In genomic region chr1:109910963-109911798, GRCh38 we compare ENCODE assay signal across 8 cellular contexts. TPM values are rescaled to one million over a fixed set of nuclear protein-coding genes. Genes with fewer than 3 reads are reported as not detected.
DNase-seq lines count a peak whose midpoint lies in the region; FAIRE-seq and TF ChIP-seq lines count a peak whose summit lies in the region.

No MANE protein-coding gene starts in this region.

- H3K27me3 ChIP-seq in NT2/D1 (ENCODE audit: insufficient read depth, insufficient read length) (peaks cover 42% of the 10 kb centered on the region), brain microvascular endothelial cell (replicated peaks) (no peaks in the 10 kb centered on the region), liver (ENCODE audit: control insufficient read depth in 4 of 4, insufficient read depth in 4 of 4, low read length in 3 of 4) (no peaks in the 10 kb centered on the region), testis (no peaks in the 10 kb centered on the region)

- H3K4me3 ChIP-seq in NT2/D1 (ENCODE audit: insufficient read length, low read depth) (peak overlapping the region; percentile 78), brain microvascular endothelial cell (ENCODE audit: low read depth, low read length) (peak overlapping the region; percentile 80), liver (ENCODE audit: low read depth in 1 of 3, low read length in 3 of 3) (peak overlapping the region; percentile 68 to 81 (median 79)), testis (peak overlapping the region; percentile 69 to 71)

- H3K36me3 ChIP-seq in NT2/D1 (ENCODE audit: insufficient read depth, insufficient read length, low read length) (peaks cover 34% of the 10 kb centered on the region), brain microvascular endothelial cell (replicated peaks) (no peaks in the 10 kb centered on the region), liver (ENCODE audit: control insufficient read depth in 4 of 4, insufficient read depth in 3 of 4, low read depth in 1 of 4, low read length in 3 of 4) (peaks cover 0 to 11% (median 6%) of the 10 kb centered on the region in 4 donors), testis (ENCODE audit: low read depth, missing control alignments) (no peaks in the 10 kb centered on the region)

- in situ Hi-C loops in brain microvascular endothelial cell (cut with HindIII; ENCODE audit: low pct_ligation_motif_present, low sequenced_read_pairs): no loop called here

- H3K9me3 ChIP-seq in NT2/D1 (ENCODE audit: insufficient read depth, low read length) (no peaks in the 10 kb centered on the region), liver (ENCODE audit: control insufficient read depth in 4 of 4, low read length in 3 of 4) (no peaks in the 10 kb centered on the region), testis (no peaks in the 10 kb centered on the region)

- peak overlapping the region; percentile 39 for H3K27ac ChIP-seq in brain microvascular endothelial cell
- H3K27ac ChIP-seq in liver (ENCODE audit: low read depth in 1 of 2, low read length in 2 of 2): peak overlapping the region; percentile 49 to 52
- peak overlapping the region; percentile 63 to 83 for H3K27ac ChIP-seq in testis

- peaks cover 12% of the 10 kb centered on the region for H3K4me1 ChIP-seq in NT2/D1 (ENCODE audit: insufficient read depth, insufficient read length)
- H3K4me1 ChIP-seq in liver (ENCODE audit: control insufficient read depth in 4 of 4, insufficient read depth in 4 of 4, low read length in 3 of 4): peaks cover 4 to 42% (median 21%) of the 10 kb centered on the region in 4 donors
- peaks cover 22% of the 10 kb centered on the region for H3K4me1 ChIP-seq in testis

- intact Hi-C loops in testis (cut with DNase I; ENCODE audit: low total_unique reads): no loop called here

- TF ChIP-seq POLR2A in GM12891 (IDR thresholded peaks at IDR 0.05; ENCODE audit: low read depth, low read length) (no peak), testis (IDR thresholded peaks at IDR 0.05) (no peak)

- DNase-seq in GM12891 (ENCODE audit: insufficient read length, low spot score) (peak; percentile 61), NT2/D1 (ENCODE audit: low read depth, low spot score) (no peak), brain microvascular endothelial cell (no peak), testis (no peak), foreskin melanocyte (no peak), NCI-H526 (lab: John Stamatoyannopoulos, UW) (no peak), NCI-H2196 treated with DMSO at 0.1 percent for 48 hours (lab: John Stamatoyannopoulos, UW; ENCODE audit: unreplicated experiment) (no peak)

- WGBS in liver: 2% methylated on average over 70 of the region's 70 CpGs
- WGBS in testis, 2 donors: 3 to 13% methylated on average over 8 to 59 of the region's 70 CpGs

- H3K9ac ChIP-seq in NT2/D1 (ENCODE audit: insufficient read length, low read depth) (peak overlapping the region; percentile 83), liver (ENCODE audit: low read depth in 1 of 2, low read length in 2 of 2) (peak overlapping the region; percentile 31 to 64)

- TF ChIP-seq CTCF in brain microvascular endothelial cell (IDR thresholded peaks at IDR 0.05; ENCODE audit: low read depth, low read length, missing control alignments) (no peak), liver (IDR thresholded peaks at IDR 0.05; ENCODE audit: low read depth, low read length, missing input control) (no peak), testis (IDR thresholded peaks at IDR 0.05) (no peak)

- TF ChIP-seq RAD21 in liver (IDR thresholded peaks at IDR 0.05): no peak

- no peak for FAIRE-seq in GM12891 (lab: Jason Lieb, UNC)

TF ChIP-seq in GM12891, 5 proteins besides CTCF, POLR2A, EP300 and RAD21:
- TF ChIP-seq POLR2AphosphoS5 (IDR thresholded peaks at IDR 0.05; ENCODE audit: low read depth, low read length): no peak
- TF ChIP-seq TAF1 (IDR thresholded peaks at IDR 0.05; ENCODE audit: low read depth, low read length): no peak
- TF ChIP-seq SPI1 (IDR thresholded peaks at IDR 0.05; ENCODE audit: low read depth, low read length): no peak
- TF ChIP-seq POU2F2 (IDR thresholded peaks at IDR 0.05; ENCODE audit: low read depth, low read length): no peak
- TF ChIP-seq PAX5 (IDR thresholded peaks at IDR 0.05; ENCODE audit: insufficient read depth, low read length, severe bottlenecking): no peak
TF ChIP-seq in GM12891: peak in this region for 0.

TF ChIP-seq in liver, 16 proteins besides CTCF, POLR2A, EP300 and RAD21:
- no peak for TF ChIP-seq HNF4G (IDR thresholded peaks at IDR 0.05)
- TF ChIP-seq JUND (IDR thresholded peaks at IDR 0.05): no peak
- no peak for TF ChIP-seq ATF3 (IDR thresholded peaks at IDR 0.05)
- no peak for TF ChIP-seq HNF4A (conservative IDR thresholded peaks at IDR 0.05)
- TF ChIP-seq FOXA1 (IDR thresholded peaks at IDR 0.05): no peak
- no peak for TF ChIP-seq GABPA (IDR thresholded peaks at IDR 0.05 in 1 of 2, conservative IDR thresholded peaks at IDR 0.05 in 1 of 2)
- TF ChIP-seq EGR1 (IDR thresholded peaks at IDR 0.05; ENCODE audit: low read depth in 2 of 2): no peak
- no peak for TF ChIP-seq TAF1 (conservative IDR thresholded peaks at IDR 0.05)
- no peak for TF ChIP-seq FOXA2 (IDR thresholded peaks at IDR 0.05)
TF ChIP-seq in liver: peak in this region for 0.

RNA-seq across cellular contexts. Expression of gene CSF1, which starts 0.5 kb away (rescaled TPM):
- polyA plus RNA-seq in GM12891 (2012; ENCODE audit: low read depth, missing spikeins): 4.8 TPM
- total RNA-seq in liver (10 to 100 TPM in 1 of 2 donors, 1 to 10 TPM in 1; 6.3 to 15.2 TPM), testis (10 to 100 TPM in 1 of 2 donors, 1 to 10 TPM in 1; 9.8 to 10.9 TPM)
- polyA plus RNA-seq in liver (10 to 100 TPM; 11.0 to 11.7 TPM), testis (ENCODE audit: insufficient read depth, low read depth, low replicate concordance) (14.2 TPM)
